ENCODE assay signal across 1 cellular context in the genomic region with DNA sequence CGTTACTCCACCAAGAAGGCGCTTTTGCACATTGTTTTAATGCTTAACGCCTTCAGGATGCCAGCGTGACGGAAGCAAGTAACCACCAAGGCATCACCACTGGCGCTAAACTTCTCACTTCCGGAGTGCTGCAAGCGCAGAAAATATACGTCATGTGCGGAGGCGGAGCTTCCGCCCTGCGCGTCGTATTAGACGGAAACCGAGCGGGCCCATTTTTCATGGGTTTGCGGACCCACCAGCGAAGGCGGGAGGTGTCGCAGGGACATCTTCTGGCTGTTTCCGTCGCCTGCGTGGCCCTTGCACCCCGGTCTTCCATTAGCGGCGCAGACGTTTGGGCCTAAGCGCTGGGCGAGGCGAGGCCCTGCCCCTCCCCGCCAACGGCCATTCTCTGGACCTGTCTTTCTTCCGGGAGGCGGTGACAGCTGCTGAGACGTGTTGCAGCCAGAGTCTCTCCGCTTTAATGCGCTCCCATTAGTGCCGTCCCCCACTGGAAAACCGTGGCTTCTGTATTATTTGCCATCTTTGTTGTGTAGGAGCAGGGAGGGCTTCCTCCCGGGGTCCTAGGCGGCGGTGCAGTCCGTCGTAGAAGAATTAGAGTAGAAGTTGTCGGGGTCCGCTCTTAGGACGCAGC.
TF ChIP-seq lines count a peak whose summit lies in the region.

A gene (plus strand): TSS at position 403 of the 631 bp plus-strand sequence. CDS start 235 bp downstream, outside the sequence.

TF ChIP-seq in HepG2, 621 proteins besides CTCF, POLR2A, EP300 and RAD21 (continued from another document and continues in another):
- TF ChIP-seq, protein P1, sequence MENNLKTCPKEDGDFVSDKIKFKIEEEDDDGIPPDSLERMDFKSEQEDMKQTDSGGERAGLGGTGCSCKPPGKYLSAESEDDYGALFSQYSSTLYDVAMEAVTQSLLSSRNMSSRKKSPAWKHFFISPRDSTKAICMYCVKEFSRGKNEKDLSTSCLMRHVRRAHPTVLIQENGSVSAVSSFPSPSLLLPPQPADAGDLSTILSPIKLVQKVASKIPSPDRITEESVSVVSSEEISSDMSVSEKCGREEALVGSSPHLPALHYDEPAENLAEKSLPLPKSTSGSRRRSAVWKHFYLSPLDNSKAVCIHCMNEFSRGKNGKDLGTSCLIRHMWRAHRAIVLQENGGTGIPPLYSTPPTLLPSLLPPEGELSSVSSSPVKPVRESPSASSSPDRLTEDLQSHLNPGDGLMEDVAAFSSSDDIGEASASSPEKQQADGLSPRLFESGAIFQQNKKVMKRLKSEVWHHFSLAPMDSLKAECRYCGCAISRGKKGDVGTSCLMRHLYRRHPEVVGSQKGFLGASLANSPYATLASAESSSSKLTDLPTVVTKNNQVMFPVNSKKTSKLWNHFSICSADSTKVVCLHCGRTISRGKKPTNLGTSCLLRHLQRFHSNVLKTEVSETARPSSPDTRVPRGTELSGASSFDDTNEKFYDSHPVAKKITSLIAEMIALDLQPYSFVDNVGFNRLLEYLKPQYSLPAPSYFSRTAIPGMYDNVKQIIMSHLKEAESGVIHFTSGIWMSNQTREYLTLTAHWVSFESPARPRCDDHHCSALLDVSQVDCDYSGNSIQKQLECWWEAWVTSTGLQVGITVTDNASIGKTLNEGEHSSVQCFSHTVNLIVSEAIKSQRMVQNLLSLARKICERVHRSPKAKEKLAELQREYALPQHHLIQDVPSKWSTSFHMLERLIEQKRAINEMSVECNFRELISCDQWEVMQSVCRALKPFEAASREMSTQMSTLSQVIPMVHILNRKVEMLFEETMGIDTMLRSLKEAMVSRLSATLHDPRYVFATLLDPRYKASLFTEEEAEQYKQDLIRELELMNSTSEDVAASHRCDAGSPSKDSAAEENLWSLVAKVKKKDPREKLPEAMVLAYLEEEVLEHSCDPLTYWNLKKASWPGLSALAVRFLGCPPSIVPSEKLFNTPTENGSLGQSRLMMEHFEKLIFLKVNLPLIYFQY (CRISPR knock-in tag; IDR thresholded peaks at IDR 0.05; ENCODE audit: borderline replicate concordance): peak; percentile 78; the same call in 1 of the 2 replicates
- TF ChIP-seq RBFOX2 (IDR thresholded peaks at IDR 0.05; ENCODE audit: low read depth, low read length) (peak; percentile 80), ZNF180 (CRISPR knock-in tag; IDR thresholded peaks at IDR 0.05; ENCODE audit: borderline replicate concordance, low read depth) (peak; percentile 9; the same call in 1 of the 2 replicates), FOXJ3 (CRISPR knock-in tag; IDR thresholded peaks at IDR 0.05; ENCODE audit: borderline replicate concordance) (peak; percentile 69; the same call in 1 of the 2 replicates), MEIS2 (CRISPR knock-in tag; IDR thresholded peaks at IDR 0.05) (peak; percentile 96), GATA4 (IDR thresholded peaks at IDR 0.05; ENCODE audit: borderline replicate concordance, low read depth) (0 out of 2 replicates have a peak, but pooled peaks have one; percentile 16), ZFP82 (CRISPR knock-in tag; IDR thresholded peaks at IDR 0.05; ENCODE audit: borderline replicate concordance) (peak; percentile 87; the same call in 1 of the 2 replicates), ZNF558 (CRISPR knock-in tag; IDR thresholded peaks at IDR 0.05; ENCODE audit: borderline replicate concordance) (peak; percentile 87; the same call in 1 of the 2 replicates), ELF3 (CRISPR knock-in tag; IDR thresholded peaks at IDR 0.05) (peak; percentile 96), ZNF251 (CRISPR knock-in tag; IDR thresholded peaks at IDR 0.05) (no peak), KAT2B (IDR thresholded peaks at IDR 0.05; ENCODE audit: borderline replicate concordance, low read depth, low read length) (no peak), ATF1 (CRISPR knock-in tag; IDR thresholded peaks at IDR 0.05) (peak; percentile 99), ZNF264 (CRISPR knock-in tag; IDR thresholded peaks at IDR 0.05) (peak; percentile 99), CHD2 (IDR thresholded peaks at IDR 0.05; ENCODE audit: low read depth, low read length) (0 out of 2 replicates have a peak, but pooled peaks have one; percentile 8), ZNF747 (CRISPR knock-in tag; IDR thresholded peaks at IDR 0.05; ENCODE audit: borderline replicate concordance) (peak; percentile 84; the same call in 1 of the 2 replicates), ZNF652 (CRISPR knock-in tag; IDR thresholded peaks at IDR 0.05; ENCODE audit: borderline replicate concordance, low read depth) (0 out of 2 replicates have a peak, but pooled peaks have one; percentile 20), ZNF556 (CRISPR knock-in tag; IDR thresholded peaks at IDR 0.05; ENCODE audit: borderline replicate concordance) (peak; percentile 81; the same call in 1 of the 2 replicates), SMAD9 (CRISPR knock-in tag; IDR thresholded peaks at IDR 0.05) (no peak), ZNF124 (CRISPR knock-in tag; IDR thresholded peaks at IDR 0.05) (peak; percentile 82; the same call in 1 of the 2 replicates), KDM3A (CRISPR knock-in tag; IDR thresholded peaks at IDR 0.05; ENCODE audit: low read depth) (peak; percentile 71; the same call in 1 of the 2 replicates), GLI4 (CRISPR knock-in tag; IDR thresholded peaks at IDR 0.05; ENCODE audit: borderline replicate concordance) (no peak), SP1 (IDR thresholded peaks at IDR 0.05) (no peak), SP1 (CRISPR knock-in tag; IDR thresholded peaks at IDR 0.05) (peak; percentile 91), PTBP1 (IDR thresholded peaks at IDR 0.05; ENCODE audit: low read depth, low read length, poor library complexity, severe bottlenecking) (no peak), KDM2A (CRISPR knock-in tag; IDR thresholded peaks at IDR 0.05; ENCODE audit: borderline replicate concordance, low read depth) (peak; percentile 100)
- TF ChIP-seq, protein P2, sequence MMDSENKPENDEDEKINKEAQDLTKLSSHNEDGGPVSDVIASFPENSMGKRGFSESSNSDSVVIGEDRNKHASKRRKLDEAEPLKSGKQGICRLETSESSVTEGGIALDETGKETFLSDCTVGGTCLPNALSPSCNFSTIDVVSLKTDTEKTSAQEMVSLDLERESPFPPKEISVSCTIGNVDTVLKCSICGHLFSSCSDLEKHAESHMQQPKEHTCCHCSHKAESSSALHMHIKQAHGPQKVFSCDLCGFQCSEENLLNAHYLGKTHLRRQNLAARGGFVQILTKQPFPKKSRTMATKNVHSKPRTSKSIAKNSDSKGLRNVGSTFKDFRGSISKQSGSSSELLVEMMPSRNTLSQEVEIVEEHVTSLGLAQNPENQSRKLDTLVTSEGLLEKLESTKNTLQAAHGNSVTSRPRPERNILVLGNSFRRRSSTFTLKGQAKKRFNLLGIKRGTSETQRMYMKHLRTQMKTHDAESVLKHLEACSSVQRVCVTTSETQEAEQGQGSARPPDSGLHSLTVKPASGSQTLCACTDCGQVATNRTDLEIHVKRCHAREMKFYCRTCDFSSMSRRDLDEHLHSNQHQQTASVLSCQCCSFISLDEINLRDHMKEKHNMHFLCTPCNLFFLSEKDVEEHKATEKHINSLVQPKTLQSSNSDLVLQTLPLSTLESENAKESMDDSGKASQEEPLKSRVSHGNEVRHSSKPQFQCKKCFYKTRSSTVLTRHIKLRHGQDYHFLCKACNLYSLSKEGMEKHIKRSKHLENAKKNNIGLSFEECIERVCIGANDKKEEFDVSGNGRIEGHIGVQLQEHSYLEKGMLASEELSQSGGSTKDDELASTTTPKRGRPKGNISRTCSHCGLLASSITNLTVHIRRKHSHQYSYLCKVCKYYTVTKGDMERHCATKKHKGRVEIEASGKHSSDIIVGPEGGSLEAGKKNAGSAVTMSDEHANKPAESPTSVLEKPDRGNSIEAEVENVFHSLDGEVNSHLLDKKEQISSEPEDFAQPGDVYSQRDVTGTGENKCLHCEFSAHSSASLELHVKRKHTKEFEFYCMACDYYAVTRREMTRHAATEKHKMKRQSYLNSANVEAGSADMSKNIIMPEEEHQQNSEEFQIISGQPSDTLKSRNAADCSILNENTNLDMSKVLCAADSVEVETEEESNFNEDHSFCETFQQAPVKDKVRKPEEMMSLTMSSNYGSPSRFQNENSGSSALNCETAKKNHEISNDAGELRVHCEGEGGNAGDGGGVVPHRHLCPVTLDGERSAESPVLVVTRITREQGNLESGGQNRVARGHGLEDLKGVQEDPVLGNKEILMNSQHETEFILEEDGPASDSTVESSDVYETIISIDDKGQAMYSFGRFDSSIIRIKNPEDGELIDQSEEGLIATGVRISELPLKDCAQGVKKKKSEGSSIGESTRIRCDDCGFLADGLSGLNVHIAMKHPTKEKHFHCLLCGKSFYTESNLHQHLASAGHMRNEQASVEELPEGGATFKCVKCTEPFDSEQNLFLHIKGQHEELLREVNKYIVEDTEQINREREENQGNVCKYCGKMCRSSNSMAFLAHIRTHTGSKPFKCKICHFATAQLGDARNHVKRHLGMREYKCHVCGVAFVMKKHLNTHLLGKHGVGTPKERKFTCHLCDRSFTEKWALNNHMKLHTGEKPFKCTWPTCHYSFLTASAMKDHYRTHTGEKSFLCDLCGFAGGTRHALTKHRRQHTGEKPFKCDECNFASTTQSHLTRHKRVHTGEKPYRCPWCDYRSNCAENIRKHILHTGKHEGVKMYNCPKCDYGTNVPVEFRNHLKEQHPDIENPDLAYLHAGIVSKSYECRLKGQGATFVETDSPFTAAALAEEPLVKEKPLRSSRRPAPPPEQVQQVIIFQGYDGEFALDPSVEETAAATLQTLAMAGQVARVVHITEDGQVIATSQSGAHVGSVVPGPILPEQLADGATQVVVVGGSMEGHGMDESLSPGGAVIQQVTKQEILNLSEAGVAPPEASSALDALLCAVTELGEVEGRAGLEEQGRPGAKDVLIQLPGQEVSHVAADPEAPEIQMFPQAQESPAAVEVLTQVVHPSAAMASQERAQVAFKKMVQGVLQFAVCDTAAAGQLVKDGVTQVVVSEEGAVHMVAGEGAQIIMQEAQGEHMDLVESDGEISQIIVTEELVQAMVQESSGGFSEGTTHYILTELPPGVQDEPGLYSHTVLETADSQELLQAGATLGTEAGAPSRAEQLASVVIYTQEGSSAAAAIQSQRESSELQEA (CRISPR knock-in tag; IDR thresholded peaks at IDR 0.05; ENCODE audit: not compliant biosample characterization): no peak
- TF ChIP-seq, protein P3, sequence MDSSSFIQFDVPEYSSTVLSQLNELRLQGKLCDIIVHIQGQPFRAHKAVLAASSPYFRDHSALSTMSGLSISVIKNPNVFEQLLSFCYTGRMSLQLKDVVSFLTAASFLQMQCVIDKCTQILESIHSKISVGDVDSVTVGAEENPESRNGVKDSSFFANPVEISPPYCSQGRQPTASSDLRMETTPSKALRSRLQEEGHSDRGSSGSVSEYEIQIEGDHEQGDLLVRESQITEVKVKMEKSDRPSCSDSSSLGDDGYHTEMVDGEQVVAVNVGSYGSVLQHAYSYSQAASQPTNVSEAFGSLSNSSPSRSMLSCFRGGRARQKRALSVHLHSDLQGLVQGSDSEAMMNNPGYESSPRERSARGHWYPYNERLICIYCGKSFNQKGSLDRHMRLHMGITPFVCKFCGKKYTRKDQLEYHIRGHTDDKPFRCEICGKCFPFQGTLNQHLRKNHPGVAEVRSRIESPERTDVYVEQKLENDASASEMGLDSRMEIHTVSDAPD (CRISPR knock-in tag; IDR thresholded peaks at IDR 0.05): no peak; the same call in 1 of the 2 replicates
- TF ChIP-seq, protein P4, sequence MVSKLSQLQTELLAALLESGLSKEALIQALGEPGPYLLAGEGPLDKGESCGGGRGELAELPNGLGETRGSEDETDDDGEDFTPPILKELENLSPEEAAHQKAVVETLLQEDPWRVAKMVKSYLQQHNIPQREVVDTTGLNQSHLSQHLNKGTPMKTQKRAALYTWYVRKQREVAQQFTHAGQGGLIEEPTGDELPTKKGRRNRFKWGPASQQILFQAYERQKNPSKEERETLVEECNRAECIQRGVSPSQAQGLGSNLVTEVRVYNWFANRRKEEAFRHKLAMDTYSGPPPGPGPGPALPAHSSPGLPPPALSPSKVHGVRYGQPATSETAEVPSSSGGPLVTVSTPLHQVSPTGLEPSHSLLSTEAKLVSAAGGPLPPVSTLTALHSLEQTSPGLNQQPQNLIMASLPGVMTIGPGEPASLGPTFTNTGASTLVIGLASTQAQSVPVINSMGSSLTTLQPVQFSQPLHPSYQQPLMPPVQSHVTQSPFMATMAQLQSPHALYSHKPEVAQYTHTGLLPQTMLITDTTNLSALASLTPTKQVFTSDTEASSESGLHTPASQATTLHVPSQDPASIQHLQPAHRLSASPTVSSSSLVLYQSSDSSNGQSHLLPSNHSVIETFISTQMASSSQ (IDR thresholded peaks at IDR 0.05; ENCODE audit: low read depth): peak; percentile 43; the same call in 1 of the 2 replicates
- TF ChIP-seq, protein P4 (CRISPR knock-in tag; IDR thresholded peaks at IDR 0.05; ENCODE audit: borderline replicate concordance): peak; percentile 73; the same call in 1 of the 2 replicates
- TF ChIP-seq, protein P5, sequence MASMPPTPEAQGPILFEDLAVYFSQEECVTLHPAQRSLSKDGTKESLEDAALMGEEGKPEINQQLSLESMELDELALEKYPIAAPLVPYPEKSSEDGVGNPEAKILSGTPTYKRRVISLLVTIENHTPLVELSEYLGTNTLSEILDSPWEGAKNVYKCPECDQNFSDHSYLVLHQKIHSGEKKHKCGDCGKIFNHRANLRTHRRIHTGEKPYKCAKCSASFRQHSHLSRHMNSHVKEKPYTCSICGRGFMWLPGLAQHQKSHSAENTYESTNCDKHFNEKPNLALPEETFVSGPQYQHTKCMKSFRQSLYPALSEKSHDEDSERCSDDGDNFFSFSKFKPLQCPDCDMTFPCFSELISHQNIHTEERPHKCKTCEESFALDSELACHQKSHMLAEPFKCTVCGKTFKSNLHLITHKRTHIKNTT (CRISPR knock-in tag; IDR thresholded peaks at IDR 0.05): no peak
- TF ChIP-seq, protein P6, sequence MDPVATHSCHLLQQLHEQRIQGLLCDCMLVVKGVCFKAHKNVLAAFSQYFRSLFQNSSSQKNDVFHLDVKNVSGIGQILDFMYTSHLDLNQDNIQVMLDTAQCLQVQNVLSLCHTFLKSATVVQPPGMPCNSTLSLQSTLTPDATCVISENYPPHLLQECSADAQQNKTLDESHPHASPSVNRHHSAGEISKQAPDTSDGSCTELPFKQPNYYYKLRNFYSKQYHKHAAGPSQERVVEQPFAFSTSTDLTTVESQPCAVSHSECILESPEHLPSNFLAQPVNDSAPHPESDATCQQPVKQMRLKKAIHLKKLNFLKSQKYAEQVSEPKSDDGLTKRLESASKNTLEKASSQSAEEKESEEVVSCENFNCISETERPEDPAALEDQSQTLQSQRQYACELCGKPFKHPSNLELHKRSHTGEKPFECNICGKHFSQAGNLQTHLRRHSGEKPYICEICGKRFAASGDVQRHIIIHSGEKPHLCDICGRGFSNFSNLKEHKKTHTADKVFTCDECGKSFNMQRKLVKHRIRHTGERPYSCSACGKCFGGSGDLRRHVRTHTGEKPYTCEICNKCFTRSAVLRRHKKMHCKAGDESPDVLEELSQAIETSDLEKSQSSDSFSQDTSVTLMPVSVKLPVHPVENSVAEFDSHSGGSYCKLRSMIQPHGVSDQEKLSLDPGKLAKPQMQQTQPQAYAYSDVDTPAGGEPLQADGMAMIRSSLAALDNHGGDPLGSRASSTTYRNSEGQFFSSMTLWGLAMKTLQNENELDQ (CRISPR knock-in tag; IDR thresholded peaks at IDR 0.05; ENCODE audit: borderline replicate concordance): 0 out of 2 replicates have a peak, but pooled peaks have one; percentile 20
